21 cellular contexts compared by ENCODE assay signal in the genomic region with DNA sequence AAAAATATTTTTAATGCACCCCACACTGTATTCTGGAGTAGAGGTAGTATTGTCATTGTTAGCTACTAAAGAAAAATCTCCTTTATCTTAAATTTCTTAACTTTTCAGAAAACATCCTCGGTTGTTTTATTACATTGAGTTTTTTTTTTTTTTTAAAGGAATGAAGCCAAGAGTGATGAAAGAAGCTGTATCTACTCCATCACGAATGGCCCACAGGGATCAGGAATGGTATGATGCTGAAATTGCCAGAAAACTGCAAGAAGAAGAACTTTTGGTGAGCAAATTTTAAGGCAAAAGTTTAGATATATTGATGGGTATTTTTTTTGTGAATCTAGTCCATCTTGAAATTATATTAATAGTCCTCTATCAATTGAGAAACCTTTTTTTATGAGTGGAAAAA. TPM values are rescaled to one million over a fixed set of nuclear protein-coding genes. Genes with fewer than 3 reads are reported as not detected.
"Had no signal": no experiment of that assay in that cellular context is flagged by ENCODE, and none has a peak within 500 bp of the region (broad histone marks: within the 10 kb centered on the region; RNA-seq: fewer than 3 reads in every experiment).

No MANE protein-coding gene starts in this region.

- H3K27me3 ChIP-seq: breast epithelium, right lobe of liver, tibial nerve had no signal

- H3K4me3 Mint-ChIP-seq: activated CD8-positive, alpha-beta memory T cell treated with anti-CD3 and anti-CD28 coated beads, Interleukin-2, amount 10 ng/mL, durations not matched to agents 7 days and 5 days; activated CD8-positive, alpha-beta T cell treated with anti-CD3 and anti-CD28 coated beads for 36 hours; activated naive CD4-positive, alpha-beta T cell treated with anti-CD3 and anti-CD28 coated beads, Interleukin-2, amount 50 U/mL, for 24 hours; activated naive CD8-positive, alpha-beta T cell treated with anti-CD3 and anti-CD28 coated beads, Interleukin-2, amount 50 U/mL, for 24 hours; nephron; stimulated activated naive B cell treated with anti-CD40 and anti-IgM and Interleukin-4, amounts not matched to agents 10 μg/mL and 1 μg/mL and 100 μg/mL, for 72 hours had no signal

- ATAC-seq: activated CD8-positive, alpha-beta memory T cell treated with anti-CD3 and anti-CD28 coated beads, Interleukin-2, amount 10 ng/mL, durations not matched to agents 7 days and 5 days; activated CD8-positive, alpha-beta T cell treated with anti-CD3 and anti-CD28 coated beads for 36 hours; activated naive CD8-positive, alpha-beta T cell treated with anti-CD3 and anti-CD28 coated beads, Interleukin-2, amount 50 U/mL, for 24 hours; left ventricle myocardium superior; right lobe of liver; stimulated activated naive B cell treated with anti-CD40 and anti-IgM and Interleukin-4, amounts not matched to agents 10 μg/mL and 1 μg/mL and 100 μg/mL, for 72 hours had no signal

- DNase-seq: activated CD4-positive, alpha-beta T cell treated with anti-CD3 and anti-CD28 coated beads for 1 hour; activated CD4-positive, alpha-beta T cell treated with anti-CD3 and anti-CD28 coated beads, Interleukin-2, amount 50 U/mL, for 1 hour; activated CD8-positive, alpha-beta memory T cell treated with anti-CD3 and anti-CD28 coated beads, Interleukin-2, amount 10 ng/mL, durations not matched to agents 7 days and 5 days; activated CD8-positive, alpha-beta T cell treated with anti-CD3 and anti-CD28 coated beads for 36 hours; activated naive CD8-positive, alpha-beta T cell treated with anti-CD3 and anti-CD28 coated beads, Interleukin-2, amount 50 U/mL, for 24 hours; activated T-cell treated with anti-CD3 and anti-CD28 coated beads, Interleukin-2, amount 50 U/mL, for 48 hours; central memory CD4-positive, alpha-beta T cell; left ventricle myocardium superior; right lobe of liver; stimulated activated CD4-positive, alpha-beta T cell treated with anti-CD3 and anti-CD28 coated beads, Interleukin-4, amount 100 ng/mL, for 4 hours; stimulated activated CD8-positive, alpha-beta memory T cell treated with anti-CD3 and anti-CD28 coated beads, Interleukin-4, amount 100 ng/mL, for 48 hours; stimulated activated naive B cell treated with anti-CD40 and anti-IgM and Interleukin-4, amounts not matched to agents 10 μg/mL and 1 μg/mL and 100 μg/mL, for 72 hours; T-helper 2 cell had no signal

- H3K4me1 Mint-ChIP-seq: activated CD8-positive, alpha-beta memory T cell treated with anti-CD3 and anti-CD28 coated beads, Interleukin-2, amount 10 ng/mL, durations not matched to agents 7 days and 5 days; activated naive CD4-positive, alpha-beta T cell treated with anti-CD3 and anti-CD28 coated beads, Interleukin-2, amount 50 U/mL, for 24 hours; activated naive CD8-positive, alpha-beta T cell treated with anti-CD3 and anti-CD28 coated beads, Interleukin-2, amount 50 U/mL, for 24 hours had no signal

- H3K36me3 Mint-ChIP-seq: activated naive CD4-positive, alpha-beta T cell treated with anti-CD3 and anti-CD28 coated beads, Interleukin-2, amount 50 U/mL, for 24 hours had no signal

- H3K9me3 Mint-ChIP-seq: activated CD8-positive, alpha-beta T cell treated with anti-CD3 and anti-CD28 coated beads for 36 hours; activated naive CD4-positive, alpha-beta T cell treated with anti-CD3 and anti-CD28 coated beads, Interleukin-2, amount 50 U/mL, for 24 hours; activated naive CD8-positive, alpha-beta T cell treated with anti-CD3 and anti-CD28 coated beads, Interleukin-2, amount 50 U/mL, for 24 hours; activated T-helper 2 cell treated with anti-CD3 and anti-CD28 coated beads, Interferon-gamma antibody, Interleukin-2, Interleukin-4, amounts not matched to agents 10 μg/mL and 5 μg/mL and 100 μg/mL, durations not matched to agents 14 hours and 24 hours and 36 hours; nephron; stimulated activated naive B cell treated with anti-CD40 and anti-IgM and Interleukin-4, amounts not matched to agents 10 μg/mL and 1 μg/mL and 100 μg/mL, for 72 hours had no signal

- H3K27me3 Mint-ChIP-seq: activated CD8-positive, alpha-beta memory T cell treated with anti-CD3 and anti-CD28 coated beads, Interleukin-2, amount 10 ng/mL, durations not matched to agents 7 days and 5 days; activated CD8-positive, alpha-beta T cell treated with anti-CD3 and anti-CD28 coated beads for 36 hours; activated naive CD4-positive, alpha-beta T cell treated with anti-CD3 and anti-CD28 coated beads, Interleukin-2, amount 50 U/mL, for 24 hours; activated naive CD8-positive, alpha-beta T cell treated with anti-CD3 and anti-CD28 coated beads, Interleukin-2, amount 50 U/mL, for 24 hours; stimulated activated naive B cell treated with anti-CD40 and anti-IgM and Interleukin-4, amounts not matched to agents 10 μg/mL and 1 μg/mL and 100 μg/mL, for 72 hours had no signal

- H3K27ac ChIP-seq: breast epithelium, epithelial cell of prostate, right lobe of liver, skin epidermis, tibial nerve had no signal

- H3K4me3 ChIP-seq: breast epithelium, right lobe of liver, skin epidermis, tibial nerve had no signal

- H3K4me1 ChIP-seq: right lobe of liver had no signal

- H3K9me3 ChIP-seq: breast epithelium, right lobe of liver, tibial nerve had no signal

- H3K27ac Mint-ChIP-seq: activated CD8-positive, alpha-beta memory T cell treated with anti-CD3 and anti-CD28 coated beads, Interleukin-2, amount 10 ng/mL, durations not matched to agents 7 days and 5 days; activated CD8-positive, alpha-beta T cell treated with anti-CD3 and anti-CD28 coated beads for 36 hours; activated naive CD4-positive, alpha-beta T cell treated with anti-CD3 and anti-CD28 coated beads, Interleukin-2, amount 50 U/mL, for 24 hours; activated naive CD8-positive, alpha-beta T cell treated with anti-CD3 and anti-CD28 coated beads, Interleukin-2, amount 50 U/mL, for 24 hours; activated T-helper 2 cell treated with anti-CD3 and anti-CD28 coated beads, Interferon-gamma antibody, Interleukin-2, Interleukin-4, amounts not matched to agents 10 μg/mL and 5 μg/mL and 100 μg/mL, durations not matched to agents 14 hours and 24 hours and 36 hours; nephron had no signal

RNA-seq across cellular contexts. Expression of a gene that starts 49.7 kb away (rescaled TPM):
- total RNA-seq: activated CD8-positive, alpha-beta memory T cell treated with anti-CD3 and anti-CD28 coated beads, Interleukin-2, amount 10 ng/mL, durations not matched to agents 7 days and 5 days; activated CD8-positive, alpha-beta T cell treated with anti-CD3 and anti-CD28 coated beads for 36 hours; temporal lobe had no signal
